Comparison of ENCODE assay signal across 28 cellular contexts in the genomic region with DNA sequence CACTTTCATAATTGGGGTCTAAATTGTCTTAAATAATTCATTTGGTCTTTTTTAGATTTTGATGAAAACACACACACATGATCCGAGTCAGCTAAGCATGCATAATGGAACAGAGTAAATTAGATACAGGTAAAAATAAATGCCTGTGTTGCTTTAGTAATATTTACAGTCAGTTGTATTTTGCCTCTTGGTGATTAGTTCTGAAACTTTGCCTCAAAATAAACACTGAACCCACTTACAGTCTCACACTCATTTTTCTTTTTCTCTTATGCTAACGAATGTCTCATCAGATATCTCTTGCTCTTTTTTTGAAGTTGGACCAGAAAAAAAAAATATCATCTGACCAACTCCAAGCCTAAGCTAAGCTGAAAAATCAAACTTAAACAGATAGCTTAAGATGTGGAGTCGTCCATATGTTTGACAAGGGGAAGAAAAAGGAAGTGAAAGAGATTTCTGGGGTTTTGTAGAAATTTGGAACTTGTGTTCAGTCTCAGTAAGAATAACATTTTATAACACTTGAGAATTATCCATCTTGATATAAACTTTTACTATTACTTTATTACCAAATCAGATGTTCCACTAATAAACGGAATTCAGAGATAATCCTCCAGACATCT.
"Had no signal": no experiment of that assay in that cellular context is flagged by ENCODE, and none has a peak within 500 bp of the region (broad histone marks: within the 10 kb centered on the region; RNA-seq: fewer than 3 reads in every experiment).

No MANE protein-coding gene starts in this region.

- H3K9me3 ChIP-seq: ascending aorta, body of pancreas had no signal

- H3K27ac Mint-ChIP-seq: activated CD4-positive, alpha-beta T cell treated with anti-CD3 and anti-CD28 coated beads for 36 hours; activated CD8-positive, alpha-beta T cell treated with anti-CD3 and anti-CD28 coated beads, Interleukin-2, amount 10 ng/mL, durations not matched to agents 7 days and 5 days; activated naive CD8-positive, alpha-beta T cell treated with anti-CD3 and anti-CD28 coated beads, Interleukin-2, amount 10 ng/mL, durations not matched to agents 7 days and 5 days; T-cell had no signal

- H3K4me1 Mint-ChIP-seq: activated CD4-positive, alpha-beta T cell treated with anti-CD3 and anti-CD28 coated beads for 36 hours; activated naive CD8-positive, alpha-beta T cell treated with anti-CD3 and anti-CD28 coated beads, Interleukin-2, amount 10 ng/mL, durations not matched to agents 7 days and 5 days; T-cell had no signal

- H3K4me1 ChIP-seq: ascending aorta, body of pancreas had no signal

- ATAC-seq: activated CD4-positive, alpha-beta T cell treated with anti-CD3 and anti-CD28 coated beads for 36 hours; activated CD8-positive, alpha-beta T cell treated with anti-CD3 and anti-CD28 coated beads, Interleukin-2, amount 10 ng/mL, durations not matched to agents 7 days and 5 days; body of pancreas; PC-3; T-cell had no signal

- H3K36me3 ChIP-seq: ascending aorta, WERI-Rb-1 had no signal

- DNase-seq: activated CD4-positive, alpha-beta T cell treated with anti-CD3 and anti-CD28 coated beads for 36 hours; activated CD8-positive, alpha-beta memory T cell treated with anti-CD3 and anti-CD28 coated beads, Interleukin-2, amount 50 U/mL, for 48 hours; activated CD8-positive, alpha-beta T cell treated with anti-CD3 and anti-CD28 coated beads, Interleukin-2, amount 10 ng/mL, durations not matched to agents 7 days and 5 days; activated naive CD4-positive, alpha-beta T cell treated with anti-CD3 and anti-CD28 coated beads, Interleukin-2, amount 50 U/mL, for 16 hours; activated naive CD8-positive, alpha-beta T cell treated with anti-CD3 and anti-CD28 coated beads, Interleukin-2, amount 10 ng/mL, durations not matched to agents 7 days and 5 days; activated T-cell treated with anti-CD3 and anti-CD28 coated beads, Interleukin-2, amount 50 U/mL, for 1 hour; body of pancreas; central memory CD4-positive, alpha-beta T cell; MM.1S; NCI-H1092 treated with DMSO at 0.1 percent for 48 hours; NCI-H1417 treated with DMSO at 0.1 percent for 48 hours; NCI-H1694; NCI-H2029; NCI-H2107; NCI-H2171 treated with DMSO at 0.1 percent for 48 hours; NCI-H226; NCI-H526; NCI-H774; PC-3; SHP77; T-cell; T-helper 2 cell; T1000; WERI-Rb-1 had no signal

- FAIRE-seq: bronchial epithelial cell, RCC 7860 had no signal

- H3K27me3 ChIP-seq: ascending aorta, body of pancreas had no signal

- H3K36me3 Mint-ChIP-seq: activated naive CD8-positive, alpha-beta T cell treated with anti-CD3 and anti-CD28 coated beads, Interleukin-2, amount 10 ng/mL, durations not matched to agents 7 days and 5 days; T-cell had no signal

- H3K4me3 ChIP-seq: ascending aorta, body of pancreas, coronary artery had no signal

- H3K27me3 Mint-ChIP-seq: activated CD4-positive, alpha-beta T cell treated with anti-CD3 and anti-CD28 coated beads for 36 hours; activated naive CD8-positive, alpha-beta T cell treated with anti-CD3 and anti-CD28 coated beads, Interleukin-2, amount 10 ng/mL, durations not matched to agents 7 days and 5 days; T-cell had no signal

- H3K27ac ChIP-seq: ascending aorta, body of pancreas, coronary artery, WERI-Rb-1 had no signal

- H3K4me3 Mint-ChIP-seq: activated CD4-positive, alpha-beta T cell treated with anti-CD3 and anti-CD28 coated beads for 36 hours; activated CD8-positive, alpha-beta T cell treated with anti-CD3 and anti-CD28 coated beads, Interleukin-2, amount 10 ng/mL, durations not matched to agents 7 days and 5 days; activated naive CD8-positive, alpha-beta T cell treated with anti-CD3 and anti-CD28 coated beads, Interleukin-2, amount 10 ng/mL, durations not matched to agents 7 days and 5 days; T-cell had no signal
